ENCODE assay signal across 11 cellular contexts in the genomic region with DNA sequence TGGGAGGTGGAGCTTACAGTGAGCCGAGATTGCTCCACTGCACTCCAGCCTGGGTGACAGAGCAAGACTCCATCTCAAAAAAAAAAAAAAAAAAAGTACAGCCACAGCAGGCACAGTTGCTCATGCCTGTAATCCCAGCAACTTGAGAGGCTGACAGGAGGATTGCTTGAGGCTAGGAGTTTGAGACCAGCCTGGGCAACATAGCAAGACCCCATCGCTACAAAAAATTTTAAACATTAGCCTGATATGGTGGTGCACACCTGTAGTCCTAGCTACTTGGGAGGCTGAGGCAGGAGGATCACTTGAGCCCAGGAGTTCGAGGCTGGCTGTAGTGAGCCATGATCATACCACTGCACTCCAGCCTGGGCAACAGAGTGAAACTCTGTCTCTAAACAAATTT. TPM values are rescaled to one million over a fixed set of nuclear protein-coding genes. Genes with fewer than 3 reads are reported as not detected.
DNase-seq lines count a peak whose midpoint lies in the region; ATAC-seq, FAIRE-seq and TF ChIP-seq lines count a peak whose summit lies in the region.
"Not testable (repeated sequence)": the region's sequence is repeated elsewhere in the genome, so short reads cannot be mapped to it uniquely, and the experiment has no call there.
"Had no signal": no experiment of that assay in that cellular context is flagged by ENCODE, and none has a peak within 500 bp of the region (broad histone marks: within the 10 kb centered on the region; RNA-seq: fewer than 3 reads in every experiment).

No MANE protein-coding gene starts in this region.

- H3K4me3 ChIP-seq in BLaER1 treated with 17β-estradiol and CSF1 and Interleukin-3, amounts not matched to agents 10 nM and 100 nM; Peyer's patch; HepG2 (replicated peaks in 1 of 3; ENCODE audit: insufficient read depth in 1 of 3, low read depth in 2 of 3, low read length in 3 of 3); sigmoid colon: not testable (repeated sequence)

- H3K27me3 Mint-ChIP-seq in activated CD4-positive, alpha-beta memory T cell treated with anti-CD3 and anti-CD28 coated beads for 36 hours; activated naive CD4-positive, alpha-beta T cell treated with anti-CD3 and anti-CD28 coated beads for 36 hours (ENCODE audit: low read depth); central memory CD8-positive, alpha-beta T cell: not testable (repeated sequence)

- H4K20me1 ChIP-seq in BLaER1 treated with 17β-estradiol and CSF1 and Interleukin-3, amounts not matched to agents 10 nM and 100 nM, result peaks cover 0 to 82% (median 0%) of the 10 kb centered on the region in 11 experiments; a peak in 6 of 22 replicates
- H4K20me1 ChIP-seq in HepG2 (ENCODE audit: insufficient read depth, low read length), result not testable (repeated sequence)

- TF ChIP-seq POLR2A in Peyer's patch (IDR thresholded peaks at IDR 0.05); HepG2 (IDR thresholded peaks at IDR 0.05; ENCODE audit: insufficient read depth in 1 of 2, low read depth in 2 of 2, low read length in 2 of 2); sigmoid colon (IDR thresholded peaks at IDR 0.05): not testable (repeated sequence)

- H3K36me3 Mint-ChIP-seq in activated CD4-positive, alpha-beta memory T cell treated with anti-CD3 and anti-CD28 coated beads for 36 hours; central memory CD8-positive, alpha-beta T cell (ENCODE audit: insufficient read depth): not testable (repeated sequence)
- H3K36me3 Mint-ChIP-seq in activated naive CD4-positive, alpha-beta T cell treated with anti-CD3 and anti-CD28 coated beads for 36 hours (ENCODE audit: low read depth), result peaks cover 14% of the 10 kb centered on the region

- peaks cover 54 to 78% (median 69%) of the 10 kb centered on the region in 10 experiments for H3K4me1 ChIP-seq in BLaER1 treated with 17β-estradiol and CSF1 and Interleukin-3, amounts not matched to agents 10 nM and 100 nM
- not testable (repeated sequence) for H3K4me1 ChIP-seq in Peyer's patch; HepG2 (ENCODE audit: insufficient read depth, low read length); sigmoid colon

- 95% methylated on average over 3 of the region's 3 CpGs for WGBS in HepG2 (ENCODE audit: low lambda C conversion rate)
- 90 to 97% methylated on average over 3 of the region's 3 CpGs for WGBS in sigmoid colon, 2 donors

- not testable (repeated sequence) for TF ChIP-seq CTCF in Peyer's patch (IDR thresholded peaks at IDR 0.05); HepG2 (CRISPR knock-in tag; IDR thresholded peaks at IDR 0.05); sigmoid colon (IDR thresholded peaks at IDR 0.05)

- peak overlapping the region in 1 of 11 experiments; percentile 62; a peak in 3 of 22 replicates for H3K9ac ChIP-seq in BLaER1 treated with 17β-estradiol and CSF1 and Interleukin-3, amounts not matched to agents 10 nM and 100 nM
- not testable (repeated sequence) for H3K9ac ChIP-seq in HepG2 (ENCODE audit: insufficient read depth, low read depth, low read length)

- not testable (repeated sequence) for ATAC-seq in central memory CD8-positive, alpha-beta T cell (replicated peaks; ENCODE audit: extremely low read depth, poor library complexity, severe bottlenecking); HepG2

- peak overlapping the region; percentile 5 for H3K27ac Mint-ChIP-seq in activated CD4-positive, alpha-beta memory T cell treated with anti-CD3 and anti-CD28 coated beads for 36 hours
- H3K27ac Mint-ChIP-seq in activated naive CD4-positive, alpha-beta T cell treated with anti-CD3 and anti-CD28 coated beads for 36 hours, result peak overlapping the region; percentile 88
- H3K27ac Mint-ChIP-seq in central memory CD8-positive, alpha-beta T cell (ENCODE audit: low read depth), result peak overlapping the region; percentile 90

- not testable (repeated sequence) for H3K27me3 ChIP-seq in BLaER1 treated with 17β-estradiol and CSF1 and Interleukin-3, amounts not matched to agents 10 nM and 100 nM; Peyer's patch; HepG2 (ENCODE audit: control insufficient read depth in 1 of 2, insufficient read depth in 2 of 2, low read length in 2 of 2); sigmoid colon

- H3K4me1 Mint-ChIP-seq in activated CD4-positive, alpha-beta memory T cell treated with anti-CD3 and anti-CD28 coated beads for 36 hours (ENCODE audit: low read depth), result peaks cover 47% of the 10 kb centered on the region
- H3K4me1 Mint-ChIP-seq in activated naive CD4-positive, alpha-beta T cell treated with anti-CD3 and anti-CD28 coated beads for 36 hours (ENCODE audit: low read depth), result peaks cover 52% of the 10 kb centered on the region
- peaks cover 51% of the 10 kb centered on the region for H3K4me1 Mint-ChIP-seq in central memory CD8-positive, alpha-beta T cell

- H3K27ac ChIP-seq in BLaER1 treated with 17β-estradiol and CSF1 and Interleukin-3, amounts not matched to agents 10 nM and 100 nM, result peak overlapping the region in 9 of 11 experiments; percentile 46 to 82 (median 74); a peak in 18 of 22 replicates
- peak overlapping the region in 3 of 4 donors; percentile 35 to 73 (median 72) for H3K27ac ChIP-seq in Peyer's patch
- not testable (repeated sequence) for H3K27ac ChIP-seq in HepG2 (ENCODE audit: extremely low read length, insufficient read depth, low read length); sigmoid colon

- not testable (repeated sequence) for DNase-seq in Peyer's patch; activated CD4-positive, alpha-beta memory T cell treated with anti-CD3 and anti-CD28 coated beads for 36 hours; activated naive CD4-positive, alpha-beta T cell treated with anti-CD3 and anti-CD28 coated beads for 36 hours; central memory CD8-positive, alpha-beta T cell (ENCODE audit: low spot score in 2 of 2); HepG2 (ENCODE audit: low spot score)
- peak; percentile 2 for DNase-seq in sigmoid colon
- DNase-seq in ureter (ENCODE audit: low spot score), result peak; percentile 15

- intact Hi-C loops in activated CD4-positive, alpha-beta memory T cell treated with anti-CD3 and anti-CD28 coated beads for 36 hours (cut with micrococcal nuclease), result loop anchor here (1.0 kb wide), 1 partner anchor 110 kb away; no protein-coding TSS in a partner anchor
- intact Hi-C loops in activated naive CD4-positive, alpha-beta T cell treated with anti-CD3 and anti-CD28 coated beads for 36 hours (cut with micrococcal nuclease); HepG2 (cut with micrococcal nuclease; ENCODE audit: unreplicated experiment); sigmoid colon (cut with DNase I): not testable (repeated sequence)

- not testable (repeated sequence) for H3K4me3 Mint-ChIP-seq in activated CD4-positive, alpha-beta memory T cell treated with anti-CD3 and anti-CD28 coated beads for 36 hours; activated naive CD4-positive, alpha-beta T cell treated with anti-CD3 and anti-CD28 coated beads for 36 hours; central memory CD8-positive, alpha-beta T cell

- BruUV-seq in HepG2 (replicated peaks; lab: Mats Ljungman, UMichigan), result not testable (repeated sequence)

- POLR2A ChIA-PET in activated CD4-positive, alpha-beta memory T cell treated with anti-CD3 and anti-CD28 coated beads for 36 hours (lab: Charles Lee), result interaction anchor here (0.6 kb wide), 1 partner anchor 135 kb away, joined by 3 read pairs; no protein-coding TSS in a partner anchor
- POLR2A ChIA-PET in HepG2 (lab: Yijun Ruan, JAX), result not testable (repeated sequence)

- in situ Hi-C loops in HepG2 (cut with HindIII; ENCODE audit: extremely low pct_ligation_motif_present, low pct_unique_long_range_greater_than_20kb), result not testable (repeated sequence)

- TF ChIP-seq RAD21 in HepG2 (CRISPR knock-in tag; IDR thresholded peaks at IDR 0.05), result not testable (repeated sequence)

- H3K9me3 ChIP-seq in BLaER1 treated with 17β-estradiol and CSF1 and Interleukin-3, amounts not matched to agents 10 nM and 100 nM (replicated peaks in 1 of 11); Peyer's patch; HepG2 (ENCODE audit: low read length); sigmoid colon: not testable (repeated sequence)

- not testable (repeated sequence) for H3K79me2 ChIP-seq in HepG2 (ENCODE audit: insufficient read depth, low read length)

- H3K36me3 ChIP-seq in BLaER1 treated with 17β-estradiol and CSF1 and Interleukin-3, amounts not matched to agents 10 nM and 100 nM, result peaks cover 53 to 90% (median 81%) of the 10 kb centered on the region in 11 experiments
- H3K36me3 ChIP-seq in Peyer's patch, result peaks cover 0 to 73% (median 0%) of the 10 kb centered on the region in 3 donors
- H3K36me3 ChIP-seq in HepG2 (replicated peaks in 1 of 2; ENCODE audit: control insufficient read depth in 1 of 2, insufficient read depth in 2 of 2, low read length in 2 of 2), result peaks cover 34 to 59% of the 10 kb centered on the region in 2 experiments
- peaks cover 22 to 88% (median 54%) of the 10 kb centered on the region in 4 donors for H3K36me3 ChIP-seq in sigmoid colon

- not testable (repeated sequence) for FAIRE-seq in HepG2 (lab: Jason Lieb, UNC)

- CTCF ChIA-PET in activated CD4-positive, alpha-beta memory T cell treated with anti-CD3 and anti-CD28 coated beads for 36 hours (lab: Charles Lee), result interaction anchor here (1.6 to 15.2 kb wide), 5 partner anchors 27 to 130 kb away, joined by 5 to 435 read pairs (median 24); no protein-coding TSS in a partner anchor
- CTCF ChIA-PET in activated naive CD4-positive, alpha-beta T cell treated with anti-CD3 and anti-CD28 coated beads for 36 hours (lab: Charles Lee), result interaction anchor here (0.5 to 13.4 kb wide), 7 partner anchors 10 to 135 kb away, joined by 4 to 374 read pairs (median 5); no protein-coding TSS in a partner anchor
- CTCF ChIA-PET in HepG2 (lab: Yijun Ruan, JAX; ENCODE audit: low intra/inter-chr PET ratio, low total read pairs), result not testable (repeated sequence)

- H3K9me3 Mint-ChIP-seq in activated CD4-positive, alpha-beta memory T cell treated with anti-CD3 and anti-CD28 coated beads for 36 hours; activated naive CD4-positive, alpha-beta T cell treated with anti-CD3 and anti-CD28 coated beads for 36 hours; central memory CD8-positive, alpha-beta T cell: not testable (repeated sequence)

- H3K4me2 ChIP-seq in BLaER1 treated with 17β-estradiol and CSF1 and Interleukin-3, amounts not matched to agents 10 nM and 100 nM, result peak overlapping the region in 10 of 11 experiments; percentile 44 to 78 (median 64); a peak in 13 of 22 replicates
- H3K4me2 ChIP-seq in HepG2 (ENCODE audit: low read depth, low read length), result not testable (repeated sequence)

- TF ChIP-seq EP300 in HepG2 (IDR thresholded peaks at IDR 0.05; ENCODE audit: low read depth in 2 of 2, low read length in 2 of 2); HepG2 (CRISPR knock-in tag; IDR thresholded peaks at IDR 0.05; ENCODE audit: borderline replicate concordance); sigmoid colon (IDR thresholded peaks at IDR 0.05): not testable (repeated sequence)

- not testable (repeated sequence) for H2AFZ ChIP-seq in HepG2 (ENCODE audit: low read length)

RNA-seq across cellular contexts. Expression of gene TPBGL, which starts 34.1 kb away (rescaled TPM):
- under 1 TPM in 1 of 4 donors, not detected in 3; 0.35 TPM for total RNA-seq in Peyer's patch
- total RNA-seq in activated CD4-positive, alpha-beta memory T cell treated with anti-CD3 and anti-CD28 coated beads for 36 hours, result under 1 TPM in 1 of 2 experiments, not detected in 1; 0.07 TPM
- total RNA-seq in activated naive CD4-positive, alpha-beta T cell treated with anti-CD3 and anti-CD28 coated beads for 36 hours, result not detected
- not detected in 2 replicates for total RNA-seq in HepG2 (2016; rRNA removed; fragmentation: Illumina TruSeq; extraction: Trizol)
- total RNA-seq in HepG2 (2016; cell fraction: cytosol; rRNA removed; fragmentation: Illumina TruSeq; extraction: Trizol; ENCODE audit: low read depth), result not detected in 2 replicates
- total RNA-seq in HepG2 (2016; cell fraction: insoluble cytoplasmic fraction; rRNA removed; fragmentation: Illumina TruSeq; extraction: Trizol), result not detected in 2 replicates
- not detected in 2 replicates for total RNA-seq in HepG2 (2016; cell fraction: membrane; rRNA removed; fragmentation: Illumina TruSeq; extraction: Trizol)
- not detected in 2 replicates for total RNA-seq in HepG2 (2016; cell fraction: nucleus; rRNA removed; fragmentation: Illumina TruSeq; extraction: Trizol)
- polyA plus RNA-seq in HepG2 (2011; rRNA removed), result not detected in 2 replicates
- not detected in 2 replicates for polyA plus RNA-seq in HepG2 (2011; cell fraction: cytosol; rRNA removed)
- 0.05 TPM in 1 of 2 replicates, not detected in the other for polyA plus RNA-seq in HepG2 (2011; cell fraction: nucleus; rRNA removed)
- not detected in 2 replicates for polyA plus RNA-seq in HepG2 (2012)
- polyA plus RNA-seq in HepG2 (2016; cell fraction: cytosol; fragmentation: Illumina TruSeq; extraction: Trizol; ENCODE audit: low read depth), result not detected in 2 replicates
- not detected in 2 replicates for polyA plus RNA-seq in HepG2 (2016; cell fraction: insoluble cytoplasmic fraction; fragmentation: Illumina TruSeq; extraction: Trizol; ENCODE audit: low read depth)
- polyA plus RNA-seq in HepG2 (2016; cell fraction: membrane; fragmentation: Illumina TruSeq; extraction: Trizol; ENCODE audit: low read depth), result 0.07 and 0.18 TPM in 2 replicates
- polyA plus RNA-seq in HepG2 (2016; cell fraction: nucleus; fragmentation: Illumina TruSeq; extraction: Trizol; ENCODE audit: insufficient read depth, low read depth), result not detected in 2 replicates
- not detected in 2 replicates for polyA minus RNA-seq in HepG2 (2011; rRNA and poly(A)+ RNA removed; ENCODE audit: low replicate concordance)
- polyA minus RNA-seq in HepG2 (2011; cell fraction: cytosol; rRNA and poly(A)+ RNA removed), result not detected in 2 replicates
- 0.12 TPM in 1 of 2 replicates, not detected in the other for polyA minus RNA-seq in HepG2 (2011; cell fraction: nucleus; rRNA and poly(A)+ RNA removed)
- total RNA-seq in sigmoid colon, result under 1 TPM in 3 of 4 donors, not detected in 1; 0.33 to 0.68 (median 0.36) TPM
- under 1 TPM in 1 of 3 donors, not detected in 2; 0.28 TPM for polyA plus RNA-seq in sigmoid colon
- total RNA-seq in ureter, result 0.26 TPM
- total RNA-seq: HT-29, M059J had no signal
- polyA plus RNA-seq: AG04450 had no signal

Comparison
In these comparisons a context has a peak if more than half of its experiments do, and no peak if none do; other contexts are left out.
1. H3K27ac Mint-ChIP-seq: peak in every context shown above with its lines; median percentile 90 in central memory CD8-positive, alpha-beta T cell; 88 in activated naive CD4-positive, alpha-beta T cell treated with anti-CD3 and anti-CD28 coated beads for 36 hours; 5 in activated CD4-positive, alpha-beta memory T cell treated with anti-CD3 and anti-CD28 coated beads for 36 hours.